ENCODE assay signal across 12 cellular contexts in genomic region chr6:21992178-21992967, GRCh38.
DNase-seq lines count a peak whose midpoint lies in the region; ATAC-seq and TF ChIP-seq lines count a peak whose summit lies in the region.
"Had no signal": no experiment of that assay in that cellular context is flagged by ENCODE, and none has a peak within 500 bp of the region (broad histone marks: within the 10 kb centered on the region; RNA-seq: fewer than 3 reads in every experiment).

No MANE protein-coding gene starts in this region.

- no peak for TF ChIP-seq CTCF in fibroblast of villous mesenchyme (IDR thresholded peaks at IDR 0.05; ENCODE audit: insufficient read depth, low read depth, low read length)

- H3K4me3 ChIP-seq in fibroblast of villous mesenchyme (ENCODE audit: low read depth, low read length) = no peak overlapping the region
- H3K4me3 ChIP-seq: right atrium auricular region had no signal

- no peak for ATAC-seq in HG03139 (IDR thresholded peaks at IDR 0.05; ENCODE audit: unreplicated experiment)
- no peak for ATAC-seq in GM21367 (IDR thresholded peaks at IDR 0.05; ENCODE audit: unreplicated experiment)
- ATAC-seq in GM21360 (IDR thresholded peaks at IDR 0.05; ENCODE audit: unreplicated experiment) = no peak

- DNase-seq in AG08395 (ENCODE audit: low spot score) (peak; percentile 77), HCEC 1CT (peak; percentile 56), fibroblast of villous mesenchyme (ENCODE audit: low read depth) (peak; percentile 87), NCI-H187 (lab: John Stamatoyannopoulos, UW) (no peak)
- peak; percentile 42 for DNase-seq in T-helper 2 cell treated with Interferon-gamma antibody and Interleukin-4, amounts not matched to agents 5 μg/mL and 100 μg/mL, for 36 hours (ENCODE audit: low spot score)
- DNase-seq: NCI-H345 had no signal

- no peaks in the 10 kb centered on the region for H3K9me3 Mint-ChIP-seq in T-helper 2 cell treated with Interferon-gamma antibody and Interleukin-4, amounts not matched to agents 5 μg/mL and 100 μg/mL, for 36 hours
- H3K9me3 Mint-ChIP-seq: activated naive CD4-positive, alpha-beta T cell treated with anti-CD3 and anti-CD28 coated beads, Interleukin-2, amount 50 U/mL, for 24 hours; T-helper 1 cell treated with Interleukin-12 subunit alpha and Interleukin-12 subunit beta and Interleukin-4 antibody, amounts not matched to agents 30 μg/mL and 1 μg/mL, for 36 hours had no signal

- H3K27me3 Mint-ChIP-seq in T-helper 2 cell treated with Interferon-gamma antibody and Interleukin-4, amounts not matched to agents 5 μg/mL and 100 μg/mL, for 36 hours (ENCODE audit: low read depth) = no peaks in the 10 kb centered on the region

- H3K4me3 Mint-ChIP-seq in T-helper 2 cell treated with Interferon-gamma antibody and Interleukin-4, amounts not matched to agents 5 μg/mL and 100 μg/mL, for 36 hours = peak overlapping the region; percentile 6
- H3K4me3 Mint-ChIP-seq: activated naive CD4-positive, alpha-beta T cell treated with anti-CD3 and anti-CD28 coated beads, Interleukin-2, amount 50 U/mL, for 24 hours; T-helper 1 cell treated with Interleukin-12 subunit alpha and Interleukin-12 subunit beta and Interleukin-4 antibody, amounts not matched to agents 30 μg/mL and 1 μg/mL, for 36 hours had no signal

- peaks cover 26% of the 10 kb centered on the region for H3K4me1 Mint-ChIP-seq in T-helper 2 cell treated with Interferon-gamma antibody and Interleukin-4, amounts not matched to agents 5 μg/mL and 100 μg/mL, for 36 hours (ENCODE audit: low read depth)

- H3K27ac Mint-ChIP-seq in T-helper 2 cell treated with Interferon-gamma antibody and Interleukin-4, amounts not matched to agents 5 μg/mL and 100 μg/mL, for 36 hours = peak overlapping the region; percentile 38
- H3K27ac Mint-ChIP-seq: activated naive CD4-positive, alpha-beta T cell treated with anti-CD3 and anti-CD28 coated beads, Interleukin-2, amount 50 U/mL, for 24 hours had no signal

- H3K36me3 Mint-ChIP-seq in T-helper 2 cell treated with Interferon-gamma antibody and Interleukin-4, amounts not matched to agents 5 μg/mL and 100 μg/mL, for 36 hours (ENCODE audit: low read depth) = no peaks in the 10 kb centered on the region
- H3K36me3 Mint-ChIP-seq: activated naive CD4-positive, alpha-beta T cell treated with anti-CD3 and anti-CD28 coated beads, Interleukin-2, amount 50 U/mL, for 24 hours had no signal

Comparison
In these comparisons a context has a peak if more than half of its experiments do, and no peak if none do; other contexts are left out.
1. DNase-seq: peak in AG08395 (single experiment), HCEC 1CT (single experiment), T-helper 2 cell treated with Interferon-gamma antibody and Interleukin-4, amounts not matched to agents 5 μg/mL and 100 μg/mL, for 36 hours (single experiment) and fibroblast of villous mesenchyme (single experiment); none in NCI-H187 (0 of 2).